In genomic region chr6:69867075-69867911, GRCh38 we compare ENCODE assay signal across 8 cellular contexts. TPM values are rescaled to one million over a fixed set of nuclear protein-coding genes. Genes with fewer than 3 reads are reported as not detected.
A peak's percentile ranks its signal among the peaks of the same experiment; 100 is the strongest.
DNase-seq lines count a peak whose midpoint lies in the region; ATAC-seq and TF ChIP-seq lines count a peak whose summit lies in the region.

No MANE protein-coding gene starts in this region.

- peaks cover 4% of the 10 kb centered on the region; the same call in 1 of the 2 replicates for H3K4me1 ChIP-seq in iPS-20b (ENCODE audit: insufficient read depth, low read length)

- peak; percentile 13 for TF ChIP-seq CTCF in astrocyte of the cerebellum (IDR thresholded peaks at IDR 0.05; ENCODE audit: low read depth, low read length, missing control alignments)

- no peak overlapping the region for H3K27ac ChIP-seq in iPS-20b (ENCODE audit: low read length)

- peak overlapping the region; percentile 3; the same call in 1 of the 2 replicates for H3K9ac ChIP-seq in iPS-20b (ENCODE audit: low read depth, low read length)

- H3K9me3 ChIP-seq in iPS-20b (ENCODE audit: insufficient read depth, low read depth, low read length), result no peaks in the 10 kb centered on the region

- H3K27me3 ChIP-seq in iPS-20b (ENCODE audit: insufficient read depth, low read length), result peaks cover 43% of the 10 kb centered on the region

- in situ Hi-C loops in astrocyte of the cerebellum (cut with HindIII; ENCODE audit: low sequenced_read_pairs), result no loop called here

- ATAC-seq in GM21515 (IDR thresholded peaks at IDR 0.05; ENCODE audit: unreplicated experiment), result peak; percentile 68

- peak; percentile 63 for DNase-seq in Daoy (ENCODE audit: low read depth)
- peak; percentile 25 for DNase-seq in HuH-7.5 (ENCODE audit: low spot score)
- DNase-seq in T-helper 1 cell, result peak; percentile 26 to 51 (median 43)
- DNase-seq in astrocyte of the cerebellum (ENCODE audit: low read depth), result no peak
- peak; percentile 59 for DNase-seq in stimulated activated CD4-positive, alpha-beta T cell treated with anti-CD3 and anti-CD28 coated beads, Interleukin-12 subunit alpha, Interleukin-12 subunit beta, amount 100 ng/mL, for 4 hours
- no peak for DNase-seq in cerebellar nuclear complex (lab: John Stamatoyannopoulos, UW)

- H3K4me3 ChIP-seq in astrocyte of the cerebellum (ENCODE audit: low read depth, low read length) (peak overlapping the region; percentile 50), iPS-20b (ENCODE audit: low read length) (peak overlapping the region; percentile 72)

- H3K36me3 ChIP-seq in iPS-20b (ENCODE audit: insufficient read depth, low read depth, low read length), result no peaks in the 10 kb centered on the region

RNA-seq across cellular contexts. Expression of gene COL19A1, which starts 0.9 kb away (rescaled TPM):
- 0.06 TPM in 1 of 2 replicates, not detected in the other for total RNA-seq in Daoy (2014; rRNA removed; shearing (Covaris generic))

Comparison
In these comparisons a context has a peak if more than half of its experiments do, and no peak if none do; other contexts are left out.
1. DNase-seq: peak in Daoy (single experiment), HuH-7.5 (single experiment), T-helper 1 cell (5 of 5) and stimulated activated CD4-positive, alpha-beta T cell treated with anti-CD3 and anti-CD28 coated beads, Interleukin-12 subunit alpha, Interleukin-12 subunit beta, amount 100 ng/mL, for 4 hours (single experiment); none in astrocyte of the cerebellum (single experiment) and cerebellar nuclear complex (0 of 2).